In the genomic region with DNA sequence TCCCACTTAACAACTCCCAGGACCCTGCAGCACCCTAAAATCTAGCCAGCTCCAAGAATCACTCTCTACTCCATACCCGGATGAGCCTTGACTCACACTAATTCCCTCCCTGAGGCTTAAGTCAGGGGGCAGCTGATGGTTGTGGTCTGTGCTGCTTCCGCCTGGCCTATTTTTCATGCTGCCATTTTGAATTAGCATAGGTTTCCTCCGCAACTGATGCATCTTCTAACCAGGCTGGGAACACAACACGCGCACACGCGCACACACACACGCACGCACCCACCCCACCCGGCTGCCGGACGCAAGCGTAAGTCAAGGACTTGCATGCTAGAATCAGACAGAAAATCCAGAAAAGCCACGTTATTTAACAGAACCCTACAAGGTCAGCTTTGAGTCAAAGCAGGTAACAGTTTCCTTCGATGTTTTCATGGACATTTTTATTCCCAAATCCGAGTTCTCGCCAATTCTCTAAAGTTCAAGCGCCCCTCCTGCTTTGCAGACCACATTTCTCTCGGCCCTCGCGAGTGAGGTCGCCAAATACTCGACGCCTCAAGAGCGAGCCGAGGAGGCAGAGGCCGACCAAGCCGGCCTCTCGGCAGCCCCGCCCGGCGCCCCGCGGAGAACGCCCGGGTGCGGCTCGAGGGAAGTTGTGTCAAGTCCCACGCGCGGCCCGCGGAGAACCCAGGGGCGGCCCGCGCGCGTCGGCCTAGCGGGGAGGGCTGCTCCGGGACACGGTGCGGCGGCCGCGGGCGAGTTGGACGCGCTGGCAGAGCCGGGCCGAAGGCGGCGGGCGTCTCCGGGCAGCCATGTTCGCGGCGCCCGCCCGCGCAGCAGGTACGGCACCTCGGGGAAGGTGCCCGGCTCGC, we compare ENCODE assay signal across 8 cellular contexts. TPM values are rescaled to one million over a fixed set of nuclear protein-coding genes. Genes with fewer than 3 reads are reported as not detected.
DNase-seq lines count a peak whose midpoint lies in the region; ATAC-seq, FAIRE-seq and TF ChIP-seq lines count a peak whose summit lies in the region.

No MANE protein-coding gene starts in this region.

- TF ChIP-seq CTCF in left lung (IDR thresholded peaks at IDR 0.05) = no peak

- FAIRE-seq in H54 (lab: Jason Lieb, UNC) = peak; percentile 43

- peak overlapping the region; percentile 76 to 84 for H3K4me3 ChIP-seq in left lung

- H3K36me3 ChIP-seq in left lung = no peaks in the 10 kb centered on the region

- peak overlapping the region; percentile 77 to 85 for H3K27ac ChIP-seq in left lung

- intact Hi-C loops in left lung (cut with DNase I) = no loop called here

- peaks cover 0 to 10% of the 10 kb centered on the region in 2 donors for H3K9me3 ChIP-seq in left lung

- ATAC-seq in left lung = peak; percentile 62

- DNase-seq in GM04504 (ENCODE audit: low read depth) (peak; percentile 11), H54 (ENCODE audit: insufficient read length, low spot score) (peak; percentile 83), M059J (ENCODE audit: low read depth) (peak; percentile 81), ecto neural progenitor cell (ENCODE audit: low spot score) (peak; percentile 68), left lung (peak; percentile 65 to 95), OCI-M2 (lab: John Stamatoyannopoulos, UW; ENCODE audit: unreplicated experiment) (no peak)
- peak; percentile 15 for DNase-seq in activated CD4-positive, alpha-beta T cell treated with anti-CD3 and anti-CD28 coated beads for 48 hours
- DNase-seq in stimulated activated CD8-positive, alpha-beta memory T cell treated with anti-CD3 and anti-CD28 coated beads, Interleukin-4, amount 100 ng/mL, for 24 hours (ENCODE audit: low read depth) = peak; percentile 10

- TF ChIP-seq POLR2A in H54 (IDR thresholded peaks at IDR 0.05; ENCODE audit: low read depth, low read length) = peak; percentile 43

- peaks cover 0 to 25% of the 10 kb centered on the region in 2 donors for H3K27me3 ChIP-seq in left lung

- peaks cover 0 to 43% of the 10 kb centered on the region in 2 donors for H3K4me1 ChIP-seq in left lung

RNA-seq across cellular contexts. Expression of a gene that starts 1.0 kb away (rescaled TPM):
- total RNA-seq in M059J (2014; rRNA removed; shearing (Covaris generic)) = 73.6 and 109 TPM in 2 replicates
- 10 to 100 TPM; 25.5 to 39.8 TPM for total RNA-seq in left lung

RNA-seq across cellular contexts. Expression of a gene that starts 37.9 kb away (rescaled TPM):
- total RNA-seq in M059J (2014; rRNA removed; shearing (Covaris generic)) = 30.1 and 39.8 TPM in 2 replicates
- 10 to 100 TPM; 26.7 to 32.6 TPM for total RNA-seq in left lung

RNA-seq across cellular contexts. Expression of a gene that starts 39.6 kb away (rescaled TPM):
- 6.1 and 11.8 TPM in 2 replicates for total RNA-seq in M059J (2014; rRNA removed; shearing (Covaris generic))
- 10 to 100 TPM in 1 of 2 donors, 1 to 10 TPM in 1; 9.8 to 13.2 TPM for total RNA-seq in left lung
